In the genomic region with DNA sequence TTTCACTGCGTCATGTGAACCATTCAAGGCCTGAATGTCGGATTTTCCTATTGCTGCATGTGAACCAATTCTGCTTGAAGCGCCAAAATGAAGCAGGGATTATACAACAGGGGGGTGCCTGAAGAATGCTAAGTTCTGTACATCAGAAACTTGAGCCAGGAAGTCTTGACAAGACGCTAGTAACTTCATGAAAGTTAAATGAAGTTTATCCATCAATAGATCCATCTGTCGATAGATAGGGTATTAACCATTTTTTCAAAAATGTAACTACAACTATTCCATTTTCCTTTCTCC, we compare ENCODE assay signal across 8 cellular contexts. TPM values are rescaled to one million over a fixed set of nuclear protein-coding genes. Genes with fewer than 3 reads are reported as not detected.
A peak's percentile ranks its signal among the peaks of the same experiment; 100 is the strongest.
DNase-seq lines count a peak whose midpoint lies in the region; ATAC-seq and TF ChIP-seq lines count a peak whose summit lies in the region.

No MANE protein-coding gene starts in this region.

- intact Hi-C loops in heart right ventricle (cut with DNase I), result loop anchor here in 2 of 10 donors (5.0 to 10.0 kb wide), 2 partner anchors 168 to 325 kb away; a partner anchor contains a TSS
- intact Hi-C loops in cardiac septum (cut with DNase I), result no loop called here
- intact Hi-C loops in mammary epithelial cell (cut with micrococcal nuclease), result loop anchor here (10.0 kb wide), 1 partner anchor 378 kb away; no protein-coding TSS in a partner anchor
- intact Hi-C loops in aorta (cut with DNase I), result loop anchor here in 1 of 2 donors (10.0 kb wide), 1 partner anchor 168 kb away; a partner anchor contains a TSS

- H3K36me3 ChIP-seq in heart right ventricle (peaks cover 0 to 20% (median 0%) of the 10 kb centered on the region in 9 donors), mammary epithelial cell (ENCODE audit: insufficient read depth, low read length) (no peaks in the 10 kb centered on the region), aorta (ENCODE audit: control insufficient read depth in 1 of 2, insufficient read depth in 2 of 2, low read length in 1 of 2) (no peaks in the 10 kb centered on the region)

- DNase-seq in heart right ventricle (no peak), cardiac septum (ENCODE audit: low spot score) (no peak), mammary epithelial cell (no peak), memory B cell (ENCODE audit: low spot score in 2 of 2) (no peak), aorta (no peak), MV-4-11 (lab: John Stamatoyannopoulos, UW) (no peak)
- DNase-seq in effector CD8-positive, alpha-beta T cell (lab: John Stamatoyannopoulos, UW), result no peak

- H3K36me3 Mint-ChIP-seq in memory B cell, result peaks cover 7% of the 10 kb centered on the region

- H3K27me3 Mint-ChIP-seq in memory B cell, result peaks cover 4% of the 10 kb centered on the region

- peak overlapping the region; percentile 95 for H3K9ac ChIP-seq in mammary epithelial cell (ENCODE audit: insufficient read depth, low read length)

- H3K27me3 ChIP-seq in heart right ventricle (peaks cover 0 to 1% (median 0%) of the 10 kb centered on the region in 7 donors), mammary epithelial cell (ENCODE audit: insufficient read depth, low read length) (no peaks in the 10 kb centered on the region), aorta (ENCODE audit: control insufficient read depth in 1 of 2, insufficient read depth in 2 of 2, low read length in 1 of 2) (no peaks in the 10 kb centered on the region)

- peak overlapping the region; percentile 77 to 93 (median 89) for H3K4me3 ChIP-seq in heart right ventricle
- H3K4me3 ChIP-seq in mammary epithelial cell (replicated peaks in 1 of 3; ENCODE audit: insufficient read depth in 1 of 3, low read depth in 2 of 3, low read length in 3 of 3), result peak overlapping the region; percentile 87 to 93 (median 92)
- peak overlapping the region; percentile 58 to 73 for H3K4me3 ChIP-seq in aorta (ENCODE audit: low read length in 2 of 2)

- BruUV-seq in mammary epithelial cell (replicated peaks; lab: Mats Ljungman, UMichigan), result no TSS peak

- CTCF ChIA-PET in mammary epithelial cell (lab: Charles Lee; ENCODE audit: low non-redundant PET), result no interaction called here

- H3K9me3 ChIP-seq in heart right ventricle (no peaks in the 10 kb centered on the region), mammary epithelial cell (replicated peaks; ENCODE audit: insufficient read depth, low read length) (no peaks in the 10 kb centered on the region), aorta (ENCODE audit: control insufficient read depth, low read length) (no peaks in the 10 kb centered on the region)

- H3K4me1 Mint-ChIP-seq in memory B cell, result peaks cover 19% of the 10 kb centered on the region

- no peaks in the 10 kb centered on the region for H4K20me1 ChIP-seq in mammary epithelial cell (ENCODE audit: insufficient read depth, low read length)

- H3K27ac Mint-ChIP-seq in memory B cell, result peak overlapping the region; percentile 99

- no peak for TF ChIP-seq CTCF in heart right ventricle (IDR thresholded peaks at IDR 0.05)
- no peak for TF ChIP-seq CTCF in mammary epithelial cell (conservative IDR thresholded peaks at IDR 0.05 in 1 of 2, IDR thresholded peaks at IDR 0.05 in 1 of 2; ENCODE audit: extremely low read depth in 1 of 2, insufficient read depth in 1 of 2, low read depth in 1 of 2, low read length in 2 of 2)

- H2AFZ ChIP-seq in mammary epithelial cell (ENCODE audit: low read depth, low read length), result peak overlapping the region; percentile 92

- WGBS in heart right ventricle, 2 donors, result 71 to 74% methylated on average over 5 of the region's 5 CpGs
- WGBS in mammary epithelial cell (ENCODE audit: low coverage, missing lambda C conversion rate), result 80% methylated on average over 5 of the region's 5 CpGs
- 79 to 81% methylated on average over 5 of the region's 5 CpGs for WGBS in aorta, 2 donors

- H3K4me1 ChIP-seq in heart right ventricle (peaks cover 2 to 28% (median 24%) of the 10 kb centered on the region in 9 donors), mammary epithelial cell (ENCODE audit: insufficient read depth, low read length) (peaks cover 6% of the 10 kb centered on the region), aorta (ENCODE audit: control insufficient read depth in 1 of 2, insufficient read depth in 2 of 2, low read length in 2 of 2) (peaks cover 0 to 4% of the 10 kb centered on the region in 2 donors)

- dilution Hi-C loops in mammary epithelial cell (cut with HindIII; ENCODE audit: low sequenced_read_pairs), result no loop called here

- H3K79me2 ChIP-seq in mammary epithelial cell (ENCODE audit: insufficient read depth, low read length), result peaks cover 43% of the 10 kb centered on the region

- H3K4me2 ChIP-seq in mammary epithelial cell (ENCODE audit: insufficient read depth, low read depth, low read length), result peak overlapping the region; percentile 91

- peak overlapping the region; percentile 92 for H3K4me3 Mint-ChIP-seq in memory B cell

- ATAC-seq in heart right ventricle, result no peak
- ATAC-seq in memory B cell (ENCODE audit: low read depth), result no peak
- no peak for ATAC-seq in aorta (ENCODE audit: low FRiP score)
- no peak for ATAC-seq in HG03039 (IDR thresholded peaks at IDR 0.05; ENCODE audit: unreplicated experiment)

- no peaks in the 10 kb centered on the region for H3K9me3 Mint-ChIP-seq in memory B cell

- H3K27ac ChIP-seq in heart right ventricle (peak overlapping the region in 9 of 10 donors; percentile 81 to 92 (median 89)), mammary epithelial cell (ENCODE audit: insufficient read depth, low read depth, low read length) (peak overlapping the region; percentile 84), aorta (ENCODE audit: low read depth in 1 of 2, low read length in 2 of 2) (peak overlapping the region in 1 of 2 donors; percentile 90)

- in situ Hi-C loops in mammary epithelial cell (cut with MboI; ENCODE audit: low sequenced_read_pairs in 2 of 2), result no loop called here

RNA-seq across cellular contexts. Expression of a gene that starts 0.6 kb away (rescaled TPM):
- total RNA-seq in heart right ventricle (10 to 100 TPM; 11.8 to 14.1 (median 13.4) TPM), cardiac septum (12.4 TPM), mammary epithelial cell (10 to 100 TPM; 14.2 to 22.0 TPM), aorta (10 to 100 TPM; 23.8 to 35.7 TPM)
- polyA plus RNA-seq in heart right ventricle (1 to 10 TPM; 1.8 to 3.8 TPM), mammary epithelial cell (5.3 TPM), aorta (10 to 100 TPM in 1 of 2 donors, 1 to 10 TPM in 1; 2.6 to 10.0 TPM)
- polyA minus RNA-seq in mammary epithelial cell, result 6.3 TPM
